9 cellular contexts compared by ENCODE assay signal in genomic region chr7:7099584-7100014, GRCh38.
A peak's percentile ranks its signal among the peaks of the same experiment; 100 is the strongest.
DNase-seq lines count a peak whose midpoint lies in the region; ATAC-seq, FAIRE-seq and TF ChIP-seq lines count a peak whose summit lies in the region.
"Had no signal": no experiment of that assay in that cellular context is flagged by ENCODE, and none has a peak within 500 bp of the region (broad histone marks: within the 10 kb centered on the region; RNA-seq: fewer than 3 reads in every experiment).

No MANE protein-coding gene starts in this region.

- intact Hi-C loops in breast epithelium (cut with DNase I; ENCODE audit: low total_unique reads): loop anchor here (10.0 kb wide), 1 partner anchor 435 kb away; the partner anchor contains the start of gene COL28A1

- dilution Hi-C loops in keratinocyte (cut with MboI; ENCODE audit: extremely low pct_ligation_motif_present, low sequenced_read_pairs): no loop called here

- FAIRE-seq in keratinocyte (lab: Jason Lieb, UNC): peak; percentile 97
- FAIRE-seq: endometrium had no signal

- TF ChIP-seq CTCF in NB4 (IDR thresholded peaks at IDR 0.05; ENCODE audit: low read depth, low read length) (no peak), breast epithelium (IDR thresholded peaks at IDR 0.05) (no peak), keratinocyte (optimal IDR thresholded peaks at IDR 0.05 in 1 of 3, IDR thresholded peaks at IDR 0.05 in 1 of 3, conservative IDR thresholded peaks at IDR 0.05 in 1 of 3; ENCODE audit: extremely low read depth in 1 of 3, insufficient read depth in 2 of 3, low read length in 3 of 3) (no peak), thoracic aorta (IDR thresholded peaks at IDR 0.05) (no peak)

- H3K27me3 ChIP-seq in breast epithelium (no peaks in the 10 kb centered on the region), keratinocyte (ENCODE audit: control insufficient read depth, extremely low read depth, insufficient read depth, low read length) (no peaks in the 10 kb centered on the region), thoracic aorta (replicated peaks; ENCODE audit: insufficient read depth) (no peaks in the 10 kb centered on the region)

- H3K4me3 ChIP-seq in NB4 (ENCODE audit: low read depth, low read length) (no peak overlapping the region), breast epithelium (no peak overlapping the region), keratinocyte (ENCODE audit: control insufficient read depth in 2 of 3, extremely low read depth in 1 of 3, insufficient read depth in 2 of 3, low read depth in 1 of 3, low read length in 3 of 3) (peak overlapping the region in 2 of 3 experiments; percentile 38 to 44), thoracic aorta (no peak overlapping the region)

- no peaks in the 10 kb centered on the region for H3K36me3 ChIP-seq in breast epithelium
- no peaks in the 10 kb centered on the region for H3K36me3 ChIP-seq in keratinocyte (ENCODE audit: control insufficient read depth in 2 of 2, extremely low read depth in 1 of 2, insufficient read depth in 2 of 2, low read length in 2 of 2)
- no peaks in the 10 kb centered on the region for H3K36me3 ChIP-seq in thoracic aorta

- H3K79me2 ChIP-seq in keratinocyte (ENCODE audit: control insufficient read depth, insufficient read depth, low read length): no peaks in the 10 kb centered on the region

- no peaks in the 10 kb centered on the region for H3K9me1 ChIP-seq in keratinocyte (ENCODE audit: control insufficient read depth, extremely low read depth, insufficient read depth, low read length)

- H3K4me2 ChIP-seq in keratinocyte (ENCODE audit: control insufficient read depth, extremely low read depth, insufficient read depth, low read depth, low read length): peak overlapping the region; percentile 83

- H3K9me3 ChIP-seq in breast epithelium (no peaks in the 10 kb centered on the region), keratinocyte (ENCODE audit: control insufficient read depth, low read depth, low read length) (no peaks in the 10 kb centered on the region), thoracic aorta (no peaks in the 10 kb centered on the region)

- peak overlapping the region; percentile 46 for H2AFZ ChIP-seq in keratinocyte (ENCODE audit: control insufficient read depth, low read length)

- H3K27ac ChIP-seq in breast epithelium (peak overlapping the region in 1 of 2 donors; percentile 70), keratinocyte (ENCODE audit: control insufficient read depth, insufficient read depth, low read length) (peak overlapping the region; percentile 81), thoracic aorta (no peak overlapping the region)

- ATAC-seq in thoracic aorta (ENCODE audit: insufficient number of reproducible peaks, low FRiP score, low read depth) (peak; percentile 43), GM19035 (IDR thresholded peaks at IDR 0.05; ENCODE audit: unreplicated experiment) (no peak), HG02571 (IDR thresholded peaks at IDR 0.05; ENCODE audit: unreplicated experiment) (no peak)

- H4K20me1 ChIP-seq in keratinocyte (ENCODE audit: control insufficient read depth, extremely low read depth, insufficient read depth, low read length): no peaks in the 10 kb centered on the region

- DNase-seq in COLO829 (ENCODE audit: low spot score) (peak; percentile 92), NB4 (ENCODE audit: low read depth) (peak; percentile 60), breast epithelium (ENCODE audit: low spot score in 2 of 2) (peak; percentile 83 to 90), keratinocyte (ENCODE audit: low read depth, low spot score) (peak; percentile 88), thoracic aorta (ENCODE audit: low spot score) (peak; percentile 9), NCI-H2107 (lab: John Stamatoyannopoulos, UW) (no peak)

- H3K4me1 ChIP-seq in breast epithelium: no peaks in the 10 kb centered on the region
- H3K4me1 ChIP-seq in keratinocyte (ENCODE audit: control insufficient read depth, extremely low read depth, insufficient read depth, low read length): peaks cover 27% of the 10 kb centered on the region
- peaks cover 0 to 12% of the 10 kb centered on the region in 2 donors for H3K4me1 ChIP-seq in thoracic aorta (ENCODE audit: control insufficient read depth in 1 of 2, low read depth in 2 of 2)

- peak overlapping the region; percentile 71 for H3K9ac ChIP-seq in keratinocyte (ENCODE audit: control insufficient read depth, extremely low read depth, insufficient read depth, low read length)

- TF ChIP-seq POLR2A in NB4 (IDR thresholded peaks at IDR 0.05; ENCODE audit: extremely low read depth, insufficient read length) (no peak), breast epithelium (IDR thresholded peaks at IDR 0.05) (no peak)

Comparison
In these comparisons a context has a peak if more than half of its experiments do, and no peak if none do; other contexts are left out.
1. H3K4me3 ChIP-seq: peak in keratinocyte (2 of 3); none in NB4 (single experiment), breast epithelium (0 of 3) and thoracic aorta (single experiment).